Comparison of ENCODE assay signal across 10 cellular contexts in genomic region chr15:45642203-45642932, GRCh38. TPM values are rescaled to one million over a fixed set of nuclear protein-coding genes. Genes with fewer than 3 reads are reported as not detected.
DNase-seq lines count a peak whose midpoint lies in the region; ATAC-seq and TF ChIP-seq lines count a peak whose summit lies in the region.
"Had no signal": no experiment of that assay in that cellular context is flagged by ENCODE, and none has a peak within 500 bp of the region (broad histone marks: within the 10 kb centered on the region; RNA-seq: fewer than 3 reads in every experiment).

No MANE protein-coding gene starts in this region.

- H3K36me3 Mint-ChIP-seq in activated T-cell treated with anti-CD3 and anti-CD28 coated beads, Interleukin-2, amount 50 U/mL, for 72 hours (ENCODE audit: insufficient read depth in 2 of 2), result peaks cover 11 to 18% of the 10 kb centered on the region in 2 donors
- peaks cover 44% of the 10 kb centered on the region for H3K36me3 Mint-ChIP-seq in activated T-cell treated with anti-CD3 and anti-CD28 coated beads, Interleukin-2, amount 50 U/mL, for 24 hours (ENCODE audit: low read depth)

- H3K27me3 ChIP-seq in body of pancreas (no peaks in the 10 kb centered on the region), liver (ENCODE audit: control insufficient read depth in 4 of 4, insufficient read depth in 4 of 4, low read length in 3 of 4) (no peaks in the 10 kb centered on the region), upper lobe of right lung (no peaks in the 10 kb centered on the region)

- no peak overlapping the region for H3K9ac ChIP-seq in liver (ENCODE audit: low read depth in 1 of 2, low read length in 2 of 2)

- WGBS in body of pancreas, 2 donors, result 29 to 48% methylated on average over 7 of the region's 7 CpGs
- WGBS in liver, result 57% methylated on average over 7 of the region's 7 CpGs

- no peak for TF ChIP-seq CTCF in body of pancreas (IDR thresholded peaks at IDR 0.05)
- TF ChIP-seq CTCF in liver (IDR thresholded peaks at IDR 0.05; ENCODE audit: low read depth, low read length, missing input control), result no peak
- no peak for TF ChIP-seq CTCF in upper lobe of right lung (IDR thresholded peaks at IDR 0.05)

- H3K4me3 ChIP-seq in body of pancreas (no peak overlapping the region), liver (ENCODE audit: low read depth in 1 of 3, low read length in 3 of 3) (no peak overlapping the region), upper lobe of right lung (no peak overlapping the region)

- TF ChIP-seq POLR2A in body of pancreas (IDR thresholded peaks at IDR 0.05), result no peak

- in situ Hi-C loops in G401 (cut with HindIII; ENCODE audit: low sequenced_read_pairs), result no loop called here

- peaks cover 96% of the 10 kb centered on the region for H3K4me1 Mint-ChIP-seq in activated T-cell treated with anti-CD3 and anti-CD28 coated beads, Interleukin-2, amount 50 U/mL, for 72 hours (ENCODE audit: low read depth)
- peaks cover 90% of the 10 kb centered on the region for H3K4me1 Mint-ChIP-seq in activated T-cell treated with anti-CD3 and anti-CD28 coated beads, Interleukin-2, amount 50 U/mL, for 24 hours (ENCODE audit: low read depth)

- peak overlapping the region; percentile 55 to 81 (median 80) for H3K27ac ChIP-seq in body of pancreas
- H3K27ac ChIP-seq in liver (ENCODE audit: low read depth in 1 of 2, low read length in 2 of 2), result peak overlapping the region; percentile 74 to 96
- peak overlapping the region; percentile 75 for H3K27ac ChIP-seq in upper lobe of right lung

- H3K9me3 ChIP-seq in body of pancreas, result no peaks in the 10 kb centered on the region
- H3K9me3 ChIP-seq in liver (ENCODE audit: control insufficient read depth in 4 of 4, low read length in 3 of 4), result no peaks in the 10 kb centered on the region
- H3K9me3 ChIP-seq in upper lobe of right lung, result no peaks in the 10 kb centered on the region

- peak overlapping the region in 1 of 2 donors; percentile 46 for H3K4me3 Mint-ChIP-seq in activated T-cell treated with anti-CD3 and anti-CD28 coated beads, Interleukin-2, amount 50 U/mL, for 72 hours
- no peak overlapping the region for H3K4me3 Mint-ChIP-seq in activated T-cell treated with anti-CD3 and anti-CD28 coated beads, Interleukin-2, amount 50 U/mL, for 24 hours

- H3K4me1 ChIP-seq in body of pancreas (peaks cover 69% of the 10 kb centered on the region), liver (ENCODE audit: control insufficient read depth in 4 of 4, insufficient read depth in 4 of 4, low read length in 3 of 4) (peaks cover 9 to 41% (median 17%) of the 10 kb centered on the region in 4 donors), upper lobe of right lung (peaks cover 95% of the 10 kb centered on the region)

- H3K36me3 ChIP-seq in body of pancreas (replicated peaks in 1 of 2; ENCODE audit: insufficient read depth in 1 of 2, low read depth in 2 of 2) (no peaks in the 10 kb centered on the region), liver (ENCODE audit: control insufficient read depth in 4 of 4, insufficient read depth in 3 of 4, low read depth in 1 of 4, low read length in 3 of 4) (no peaks in the 10 kb centered on the region), upper lobe of right lung (no peaks in the 10 kb centered on the region)

- peak overlapping the region; percentile 58 for H3K27ac Mint-ChIP-seq in activated T-cell treated with anti-CD3 and anti-CD28 coated beads, Interleukin-2, amount 50 U/mL, for 72 hours
- H3K27ac Mint-ChIP-seq in activated T-cell treated with anti-CD3 and anti-CD28 coated beads, Interleukin-2, amount 50 U/mL, for 24 hours, result no peak overlapping the region

- no peaks in the 10 kb centered on the region for H3K27me3 Mint-ChIP-seq in activated T-cell treated with anti-CD3 and anti-CD28 coated beads, Interleukin-2, amount 50 U/mL, for 72 hours (ENCODE audit: low read depth)
- no peaks in the 10 kb centered on the region for H3K27me3 Mint-ChIP-seq in activated T-cell treated with anti-CD3 and anti-CD28 coated beads, Interleukin-2, amount 50 U/mL, for 24 hours

- TF ChIP-seq RAD21 in liver (IDR thresholded peaks at IDR 0.05), result no peak

- H3K9me3 Mint-ChIP-seq in activated T-cell treated with anti-CD3 and anti-CD28 coated beads, Interleukin-2, amount 50 U/mL, for 72 hours, result peaks cover 0 to 5% of the 10 kb centered on the region in 2 donors
- no peaks in the 10 kb centered on the region for H3K9me3 Mint-ChIP-seq in activated T-cell treated with anti-CD3 and anti-CD28 coated beads, Interleukin-2, amount 50 U/mL, for 24 hours

- intact Hi-C loops in body of pancreas (cut with DNase I), result no loop called here
- intact Hi-C loops in upper lobe of right lung (cut with DNase I), result no loop called here

- no peak for ATAC-seq in activated T-cell treated with anti-CD3 and anti-CD28 coated beads, Interleukin-2, amount 50 U/mL, for 72 hours (replicated peaks in 1 of 2)
- peak; percentile 7 for ATAC-seq in body of pancreas
- no peak for ATAC-seq in upper lobe of right lung
- no peak for ATAC-seq in GM19397 (IDR thresholded peaks at IDR 0.05; ENCODE audit: unreplicated experiment)
- ATAC-seq in GM18867 (IDR thresholded peaks at IDR 0.05; ENCODE audit: unreplicated experiment), result no peak

- no peak for DNase-seq in activated T-cell treated with anti-CD3 and anti-CD28 coated beads, Interleukin-2, amount 50 U/mL, for 72 hours
- DNase-seq in activated T-cell treated with anti-CD3 and anti-CD28 coated beads, Interleukin-2, amount 50 U/mL, for 24 hours, result no peak
- DNase-seq in body of pancreas (no peak), upper lobe of right lung (no peak), G401 (ENCODE audit: low spot score) (no peak)
- DNase-seq: activated CD4-positive, alpha-beta T cell treated with anti-CD3 and anti-CD28 coated beads, Interleukin-2, amount 50 U/mL, for 4 hours; NCI-H1417 treated with DMSO at 0.1 percent for 48 hours had no signal

TF ChIP-seq in liver, 16 proteins besides CTCF, POLR2A, EP300 and RAD21:
- TF ChIP-seq, protein P1, sequence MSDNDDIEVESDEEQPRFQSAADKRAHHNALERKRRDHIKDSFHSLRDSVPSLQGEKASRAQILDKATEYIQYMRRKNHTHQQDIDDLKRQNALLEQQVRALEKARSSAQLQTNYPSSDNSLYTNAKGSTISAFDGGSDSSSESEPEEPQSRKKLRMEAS (IDR thresholded peaks at IDR 0.05), result no peak
- TF ChIP-seq YY1 (IDR thresholded peaks at IDR 0.05), result no peak
TF ChIP-seq in liver: peak in this region for 0.

RNA-seq across cellular contexts. Expression of gene SQOR, which starts 7.5 kb away (rescaled TPM):
- total RNA-seq in activated T-cell treated with anti-CD3 and anti-CD28 coated beads, Interleukin-2, amount 50 U/mL, for 72 hours, result 100 to 1,000 TPM; 108 to 166 TPM
- total RNA-seq in body of pancreas, result 10 to 100 TPM; 15.8 to 41.8 TPM
- 10 to 100 TPM; 29.6 to 41.7 TPM for total RNA-seq in liver
- 10 to 100 TPM; 31.1 to 39.1 TPM for polyA plus RNA-seq in liver
- 103 TPM for total RNA-seq in upper lobe of right lung
- 80.3 and 91.1 TPM in 2 replicates for total RNA-seq in G401 (2014; rRNA removed; shearing (Covaris generic))

RNA-seq across cellular contexts. Expression of gene BLOC1S6, which starts 55.2 kb away (rescaled TPM):
- total RNA-seq in activated T-cell treated with anti-CD3 and anti-CD28 coated beads, Interleukin-2, amount 50 U/mL, for 72 hours, result 10 to 100 TPM; 52.5 to 60.0 TPM
- 10 to 100 TPM; 18.5 to 34.0 TPM for total RNA-seq in body of pancreas
- 10 to 100 TPM; 26.6 to 37.0 TPM for total RNA-seq in liver
- polyA plus RNA-seq in liver, result 10 to 100 TPM; 13.3 to 16.4 TPM
- total RNA-seq in upper lobe of right lung, result 40.9 TPM
- 53.4 and 114 TPM in 2 replicates for total RNA-seq in G401 (2014; rRNA removed; shearing (Covaris generic))
